In genomic region chr14:33908540-33909223, GRCh38 we compare ENCODE assay signal across 3 cellular contexts.
TF ChIP-seq lines count a peak whose summit lies in the region.

No MANE protein-coding gene starts in this region.

TF ChIP-seq in Ishikawa, 13 proteins besides CTCF, POLR2A, EP300 and RAD21:
- no peak for TF ChIP-seq TEAD4 (IDR thresholded peaks at IDR 0.05)
- no peak for TF ChIP-seq EGR1 (IDR thresholded peaks at IDR 0.05)
- no peak for TF ChIP-seq REST (IDR thresholded peaks at IDR 0.05; ENCODE audit: low read depth)
- TF ChIP-seq NFIC (IDR thresholded peaks at IDR 0.05), result no peak
- TF ChIP-seq TAF1 (IDR thresholded peaks at IDR 0.05; ENCODE audit: low read depth), result no peak
- TF ChIP-seq TCF12 (IDR thresholded peaks at IDR 0.05; ENCODE audit: low read depth), result no peak
- TF ChIP-seq, protein P1, sequence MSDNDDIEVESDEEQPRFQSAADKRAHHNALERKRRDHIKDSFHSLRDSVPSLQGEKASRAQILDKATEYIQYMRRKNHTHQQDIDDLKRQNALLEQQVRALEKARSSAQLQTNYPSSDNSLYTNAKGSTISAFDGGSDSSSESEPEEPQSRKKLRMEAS (IDR thresholded peaks at IDR 0.05), result no peak
- TF ChIP-seq CREB1 (IDR thresholded peaks at IDR 0.05; ENCODE audit: low read depth), result no peak
- no peak for TF ChIP-seq YY1 (IDR thresholded peaks at IDR 0.05; ENCODE audit: low read depth)
- no peak for TF ChIP-seq ZBTB7A (IDR thresholded peaks at IDR 0.05; ENCODE audit: low read depth)
- no peak for TF ChIP-seq CEBPB (IDR thresholded peaks at IDR 0.05)
- TF ChIP-seq FOXM1 (IDR thresholded peaks at IDR 0.05; ENCODE audit: borderline replicate concordance, low read depth), result no peak
- TF ChIP-seq, protein P2, sequence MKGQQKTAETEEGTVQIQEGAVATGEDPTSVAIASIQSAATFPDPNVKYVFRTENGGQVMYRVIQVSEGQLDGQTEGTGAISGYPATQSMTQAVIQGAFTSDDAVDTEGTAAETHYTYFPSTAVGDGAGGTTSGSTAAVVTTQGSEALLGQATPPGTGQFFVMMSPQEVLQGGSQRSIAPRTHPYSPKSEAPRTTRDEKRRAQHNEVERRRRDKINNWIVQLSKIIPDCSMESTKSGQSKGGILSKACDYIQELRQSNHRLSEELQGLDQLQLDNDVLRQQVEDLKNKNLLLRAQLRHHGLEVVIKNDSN (IDR thresholded peaks at IDR 0.05), result no peak

TF ChIP-seq in K562, 482 proteins besides CTCF, POLR2A, EP300 and RAD21:
- TF ChIP-seq ZNF316 (IDR thresholded peaks at IDR 0.05), result peak; percentile 62
- TF ChIP-seq TRIM28 (IDR thresholded peaks at IDR 0.05), result 0 out of 2 replicates have a peak, but pooled peaks have one; percentile 60
- peak in 1 of 2 experiments; percentile 27; a peak in 1 of 4 replicates for TF ChIP-seq TRIM24 (IDR thresholded peaks at IDR 0.05)
- no peak for TF ChIP-seq CBX3 (IDR thresholded peaks at IDR 0.05; ENCODE audit: borderline replicate concordance in 1 of 2, low read length in 2 of 2)
- TF ChIP-seq HCFC1 (IDR thresholded peaks at IDR 0.05; ENCODE audit: low read depth, low read length), result no peak

TF ChIP-seq in HepG2, 621 proteins besides CTCF, POLR2A, EP300 and RAD21 (continues in another document):
- TF ChIP-seq, protein P3, sequence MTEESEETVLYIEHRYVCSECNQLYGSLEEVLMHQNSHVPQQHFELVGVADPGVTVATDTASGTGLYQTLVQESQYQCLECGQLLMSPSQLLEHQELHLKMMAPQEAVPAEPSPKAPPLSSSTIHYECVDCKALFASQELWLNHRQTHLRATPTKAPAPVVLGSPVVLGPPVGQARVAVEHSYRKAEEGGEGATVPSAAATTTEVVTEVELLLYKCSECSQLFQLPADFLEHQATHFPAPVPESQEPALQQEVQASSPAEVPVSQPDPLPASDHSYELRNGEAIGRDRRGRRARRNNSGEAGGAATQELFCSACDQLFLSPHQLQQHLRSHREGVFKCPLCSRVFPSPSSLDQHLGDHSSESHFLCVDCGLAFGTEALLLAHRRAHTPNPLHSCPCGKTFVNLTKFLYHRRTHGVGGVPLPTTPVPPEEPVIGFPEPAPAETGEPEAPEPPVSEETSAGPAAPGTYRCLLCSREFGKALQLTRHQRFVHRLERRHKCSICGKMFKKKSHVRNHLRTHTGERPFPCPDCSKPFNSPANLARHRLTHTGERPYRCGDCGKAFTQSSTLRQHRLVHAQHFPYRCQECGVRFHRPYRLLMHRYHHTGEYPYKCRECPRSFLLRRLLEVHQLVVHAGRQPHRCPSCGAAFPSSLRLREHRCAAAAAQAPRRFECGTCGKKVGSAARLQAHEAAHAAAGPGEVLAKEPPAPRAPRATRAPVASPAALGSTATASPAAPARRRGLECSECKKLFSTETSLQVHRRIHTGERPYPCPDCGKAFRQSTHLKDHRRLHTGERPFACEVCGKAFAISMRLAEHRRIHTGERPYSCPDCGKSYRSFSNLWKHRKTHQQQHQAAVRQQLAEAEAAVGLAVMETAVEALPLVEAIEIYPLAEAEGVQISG (CRISPR knock-in tag; IDR thresholded peaks at IDR 0.05), result peak; percentile 64
- TF ChIP-seq ZNF567 (CRISPR knock-in tag; IDR thresholded peaks at IDR 0.05; ENCODE audit: borderline replicate concordance) (0 out of 2 replicates have a peak, but pooled peaks have one; percentile 64), ZNF350 (CRISPR knock-in tag; IDR thresholded peaks at IDR 0.05; ENCODE audit: borderline replicate concordance, low read depth) (no peak), ETV5 (CRISPR knock-in tag; IDR thresholded peaks at IDR 0.05; ENCODE audit: borderline replicate concordance) (0 out of 2 replicates have a peak, but pooled peaks have one; percentile 9), ELF3 (CRISPR knock-in tag; IDR thresholded peaks at IDR 0.05) (0 out of 2 replicates have a peak, but pooled peaks have one; percentile 24), IKZF4 (CRISPR knock-in tag; IDR thresholded peaks at IDR 0.05; ENCODE audit: borderline replicate concordance, low read depth, not compliant biosample characterization) (no peak), BCL6 (CRISPR knock-in tag; IDR thresholded peaks at IDR 0.05) (0 out of 2 replicates have a peak, but pooled peaks have one; percentile 11), NFKB2 (CRISPR knock-in tag; IDR thresholded peaks at IDR 0.05; ENCODE audit: borderline replicate concordance) (peak; percentile 59; the same call in 1 of the 2 replicates), ZNF136 (CRISPR knock-in tag; IDR thresholded peaks at IDR 0.05; ENCODE audit: low read depth) (0 out of 2 replicates have a peak, but pooled peaks have one; percentile 11), POGK (CRISPR knock-in tag; conservative IDR thresholded peaks at IDR 0.05) (peak; percentile 100), RFX5 (IDR thresholded peaks at IDR 0.05; ENCODE audit: low read depth, low read length) (no peak), HIVEP1 (CRISPR knock-in tag; IDR thresholded peaks at IDR 0.05) (0 out of 2 replicates have a peak, but pooled peaks have one; percentile 22), ZNF678 (CRISPR knock-in tag; IDR thresholded peaks at IDR 0.05) (no peak), ZNF674 (CRISPR knock-in tag; IDR thresholded peaks at IDR 0.05; ENCODE audit: low read depth) (no peak), ZSCAN22 (CRISPR knock-in tag; IDR thresholded peaks at IDR 0.05) (no peak), ZKSCAN8 (CRISPR knock-in tag; IDR thresholded peaks at IDR 0.05; ENCODE audit: borderline replicate concordance) (0 out of 2 replicates have a peak, but pooled peaks have one; percentile 5), ZNF772 (CRISPR knock-in tag; IDR thresholded peaks at IDR 0.05) (no peak), SMAD1 (CRISPR knock-in tag; IDR thresholded peaks at IDR 0.05; ENCODE audit: borderline replicate concordance, low read depth) (0 out of 2 replicates have a peak, but pooled peaks have one; percentile 9), ZFP36L2 (CRISPR knock-in tag; IDR thresholded peaks at IDR 0.05) (peak; percentile 35; the same call in 1 of the 2 replicates), CBX1 (IDR thresholded peaks at IDR 0.05; ENCODE audit: low read depth) (peak; percentile 74), CHD4 (IDR thresholded peaks at IDR 0.05; ENCODE audit: borderline replicate concordance, low read length) (0 out of 2 replicates have a peak, but pooled peaks have one; percentile 10), FOXC1 (CRISPR knock-in tag; IDR thresholded peaks at IDR 0.05; ENCODE audit: borderline replicate concordance) (peak; percentile 7; the same call in 1 of the 2 replicates), ZNF891 (CRISPR knock-in tag; IDR thresholded peaks at IDR 0.05) (peak; percentile 49; the same call in 1 of the 2 replicates), KDM5B (CRISPR knock-in tag; IDR thresholded peaks at IDR 0.05; ENCODE audit: borderline replicate concordance) (peak; percentile 38; the same call in 1 of the 2 replicates), SMC3 (IDR thresholded peaks at IDR 0.05; ENCODE audit: low read length) (peak; percentile 43; the same call in 1 of the 2 replicates), ZMYM2 (CRISPR knock-in tag; IDR thresholded peaks at IDR 0.05) (0 out of 2 replicates have a peak, but pooled peaks have one; percentile 20), STAG1 (CRISPR knock-in tag; IDR thresholded peaks at IDR 0.05) (peak; percentile 65), HOXA3 (CRISPR knock-in tag; IDR thresholded peaks at IDR 0.05) (0 out of 2 replicates have a peak, but pooled peaks have one; percentile 11), SP1 (IDR thresholded peaks at IDR 0.05) (no peak), SP1 (CRISPR knock-in tag; IDR thresholded peaks at IDR 0.05) (no peak)
- TF ChIP-seq, protein P4, sequence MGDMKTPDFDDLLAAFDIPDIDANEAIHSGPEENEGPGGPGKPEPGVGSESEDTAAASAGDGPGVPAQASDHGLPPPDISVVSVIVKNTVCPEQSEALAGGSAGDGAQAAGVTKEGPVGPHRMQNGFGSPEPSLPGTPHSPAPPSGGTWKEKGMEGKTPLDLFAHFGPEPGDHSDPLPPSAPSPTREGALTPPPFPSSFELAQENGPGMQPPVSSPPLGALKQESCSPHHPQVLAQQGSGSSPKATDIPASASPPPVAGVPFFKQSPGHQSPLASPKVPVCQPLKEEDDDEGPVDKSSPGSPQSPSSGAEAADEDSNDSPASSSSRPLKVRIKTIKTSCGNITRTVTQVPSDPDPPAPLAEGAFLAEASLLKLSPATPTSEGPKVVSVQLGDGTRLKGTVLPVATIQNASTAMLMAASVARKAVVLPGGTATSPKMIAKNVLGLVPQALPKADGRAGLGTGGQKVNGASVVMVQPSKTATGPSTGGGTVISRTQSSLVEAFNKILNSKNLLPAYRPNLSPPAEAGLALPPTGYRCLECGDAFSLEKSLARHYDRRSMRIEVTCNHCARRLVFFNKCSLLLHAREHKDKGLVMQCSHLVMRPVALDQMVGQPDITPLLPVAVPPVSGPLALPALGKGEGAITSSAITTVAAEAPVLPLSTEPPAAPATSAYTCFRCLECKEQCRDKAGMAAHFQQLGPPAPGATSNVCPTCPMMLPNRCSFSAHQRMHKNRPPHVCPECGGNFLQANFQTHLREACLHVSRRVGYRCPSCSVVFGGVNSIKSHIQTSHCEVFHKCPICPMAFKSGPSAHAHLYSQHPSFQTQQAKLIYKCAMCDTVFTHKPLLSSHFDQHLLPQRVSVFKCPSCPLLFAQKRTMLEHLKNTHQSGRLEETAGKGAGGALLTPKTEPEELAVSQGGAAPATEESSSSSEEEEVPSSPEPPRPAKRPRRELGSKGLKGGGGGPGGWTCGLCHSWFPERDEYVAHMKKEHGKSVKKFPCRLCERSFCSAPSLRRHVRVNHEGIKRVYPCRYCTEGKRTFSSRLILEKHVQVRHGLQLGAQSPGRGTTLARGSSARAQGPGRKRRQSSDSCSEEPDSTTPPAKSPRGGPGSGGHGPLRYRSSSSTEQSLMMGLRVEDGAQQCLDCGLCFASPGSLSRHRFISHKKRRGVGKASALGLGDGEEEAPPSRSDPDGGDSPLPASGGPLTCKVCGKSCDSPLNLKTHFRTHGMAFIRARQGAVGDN (CRISPR knock-in tag; IDR thresholded peaks at IDR 0.05), result peak; percentile 57
- TF ChIP-seq, protein P5, sequence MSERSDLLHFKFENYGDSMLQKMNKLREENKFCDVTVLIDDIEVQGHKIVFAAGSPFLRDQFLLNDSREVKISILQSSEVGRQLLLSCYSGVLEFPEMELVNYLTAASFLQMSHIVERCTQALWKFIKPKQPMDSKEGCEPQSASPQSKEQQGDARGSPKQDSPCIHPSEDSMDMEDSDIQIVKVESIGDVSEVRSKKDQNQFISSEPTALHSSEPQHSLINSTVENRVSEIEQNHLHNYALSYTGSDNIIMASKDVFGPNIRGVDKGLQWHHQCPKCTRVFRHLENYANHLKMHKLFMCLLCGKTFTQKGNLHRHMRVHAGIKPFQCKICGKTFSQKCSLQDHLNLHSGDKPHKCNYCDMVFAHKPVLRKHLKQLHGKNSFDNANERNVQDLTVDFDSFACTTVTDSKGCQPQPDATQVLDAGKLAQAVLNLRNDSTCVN (CRISPR knock-in tag; IDR thresholded peaks at IDR 0.05; ENCODE audit: borderline replicate concordance), result 0 out of 2 replicates have a peak, but pooled peaks have one; percentile 12
- TF ChIP-seq, protein P6, sequence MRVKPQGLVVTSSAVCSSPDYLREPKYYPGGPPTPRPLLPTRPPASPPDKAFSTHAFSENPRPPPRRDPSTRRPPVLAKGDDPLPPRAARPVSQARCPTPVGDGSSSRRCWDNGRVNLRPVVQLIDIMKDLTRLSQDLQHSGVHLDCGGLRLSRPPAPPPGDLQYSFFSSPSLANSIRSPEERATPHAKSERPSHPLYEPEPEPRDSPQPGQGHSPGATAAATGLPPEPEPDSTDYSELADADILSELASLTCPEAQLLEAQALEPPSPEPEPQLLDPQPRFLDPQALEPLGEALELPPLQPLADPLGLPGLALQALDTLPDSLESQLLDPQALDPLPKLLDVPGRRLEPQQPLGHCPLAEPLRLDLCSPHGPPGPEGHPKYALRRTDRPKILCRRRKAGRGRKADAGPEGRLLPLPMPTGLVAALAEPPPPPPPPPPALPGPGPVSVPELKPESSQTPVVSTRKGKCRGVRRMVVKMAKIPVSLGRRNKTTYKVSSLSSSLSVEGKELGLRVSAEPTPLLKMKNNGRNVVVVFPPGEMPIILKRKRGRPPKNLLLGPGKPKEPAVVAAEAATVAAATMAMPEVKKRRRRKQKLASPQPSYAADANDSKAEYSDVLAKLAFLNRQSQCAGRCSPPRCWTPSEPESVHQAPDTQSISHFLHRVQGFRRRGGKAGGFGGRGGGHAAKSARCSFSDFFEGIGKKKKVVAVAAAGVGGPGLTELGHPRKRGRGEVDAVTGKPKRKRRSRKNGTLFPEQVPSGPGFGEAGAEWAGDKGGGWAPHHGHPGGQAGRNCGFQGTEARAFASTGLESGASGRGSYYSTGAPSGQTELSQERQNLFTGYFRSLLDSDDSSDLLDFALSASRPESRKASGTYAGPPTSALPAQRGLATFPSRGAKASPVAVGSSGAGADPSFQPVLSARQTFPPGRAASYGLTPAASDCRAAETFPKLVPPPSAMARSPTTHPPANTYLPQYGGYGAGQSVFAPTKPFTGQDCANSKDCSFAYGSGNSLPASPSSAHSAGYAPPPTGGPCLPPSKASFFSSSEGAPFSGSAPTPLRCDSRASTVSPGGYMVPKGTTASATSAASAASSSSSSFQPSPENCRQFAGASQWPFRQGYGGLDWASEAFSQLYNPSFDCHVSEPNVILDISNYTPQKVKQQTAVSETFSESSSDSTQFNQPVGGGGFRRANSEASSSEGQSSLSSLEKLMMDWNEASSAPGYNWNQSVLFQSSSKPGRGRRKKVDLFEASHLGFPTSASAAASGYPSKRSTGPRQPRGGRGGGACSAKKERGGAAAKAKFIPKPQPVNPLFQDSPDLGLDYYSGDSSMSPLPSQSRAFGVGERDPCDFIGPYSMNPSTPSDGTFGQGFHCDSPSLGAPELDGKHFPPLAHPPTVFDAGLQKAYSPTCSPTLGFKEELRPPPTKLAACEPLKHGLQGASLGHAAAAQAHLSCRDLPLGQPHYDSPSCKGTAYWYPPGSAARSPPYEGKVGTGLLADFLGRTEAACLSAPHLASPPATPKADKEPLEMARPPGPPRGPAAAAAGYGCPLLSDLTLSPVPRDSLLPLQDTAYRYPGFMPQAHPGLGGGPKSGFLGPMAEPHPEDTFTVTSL (CRISPR knock-in tag; IDR thresholded peaks at IDR 0.05; ENCODE audit: borderline replicate concordance), result no peak
- TF ChIP-seq, protein P7, sequence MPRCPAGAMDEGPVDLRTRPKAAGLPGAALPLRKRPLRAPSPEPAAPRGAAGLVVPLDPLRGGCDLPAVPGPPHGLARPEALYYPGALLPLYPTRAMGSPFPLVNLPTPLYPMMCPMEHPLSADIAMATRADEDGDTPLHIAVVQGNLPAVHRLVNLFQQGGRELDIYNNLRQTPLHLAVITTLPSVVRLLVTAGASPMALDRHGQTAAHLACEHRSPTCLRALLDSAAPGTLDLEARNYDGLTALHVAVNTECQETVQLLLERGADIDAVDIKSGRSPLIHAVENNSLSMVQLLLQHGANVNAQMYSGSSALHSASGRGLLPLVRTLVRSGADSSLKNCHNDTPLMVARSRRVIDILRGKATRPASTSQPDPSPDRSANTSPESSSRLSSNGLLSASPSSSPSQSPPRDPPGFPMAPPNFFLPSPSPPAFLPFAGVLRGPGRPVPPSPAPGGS (CRISPR knock-in tag; IDR thresholded peaks at IDR 0.05), result 0 out of 2 replicates have a peak, but pooled peaks have one; percentile 1
